Comparison of ENCODE assay signal across 9 cellular contexts in the genomic region with DNA sequence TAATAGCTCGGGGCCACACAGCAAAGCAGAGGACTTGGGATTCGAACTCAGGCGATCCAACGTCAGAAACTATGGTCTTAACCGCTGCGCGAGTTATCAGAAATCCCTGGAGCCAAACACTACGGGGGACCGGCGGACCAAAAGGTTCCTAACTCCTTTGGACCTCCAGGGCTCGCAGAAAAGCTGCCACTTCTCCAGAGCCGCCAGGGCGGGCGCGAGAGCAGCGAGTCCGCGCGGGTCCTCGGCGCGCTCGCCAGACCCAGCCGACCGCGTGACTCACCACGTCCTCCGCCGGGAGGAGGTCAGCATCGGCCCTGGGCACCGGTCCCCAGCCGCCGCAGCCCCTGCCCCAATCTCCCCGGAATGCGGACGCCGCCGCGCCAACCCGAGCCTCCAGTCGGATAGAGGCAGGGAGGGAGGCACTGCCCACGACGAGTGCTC. TPM values are rescaled to one million over a fixed set of nuclear protein-coding genes. Genes with fewer than 3 reads are reported as not detected.
DNase-seq lines count a peak whose midpoint lies in the region; ATAC-seq and TF ChIP-seq lines count a peak whose summit lies in the region.
"Had no signal": no experiment of that assay in that cellular context is flagged by ENCODE, and none has a peak within 500 bp of the region (broad histone marks: within the 10 kb centered on the region; RNA-seq: fewer than 3 reads in every experiment).

No MANE protein-coding gene starts in this region.

- DNase-seq in T-helper 1 cell (no peak), islet precursor cell (peak; percentile 88), thyroid gland (peak; percentile 29 to 36), Caco-2 (no peak), HuH-7 (ENCODE audit: low spot score) (no peak)
- no peak for DNase-seq in activated T-helper 1 cell treated with anti-CD3 and anti-CD28 coated beads, Interleukin-12 subunit alpha, Interleukin-12 subunit beta, Interleukin-2, Interleukin-4 antibody, amounts not matched to agents 30 ng/mL and 10 ng/mL and 1 ng/mL, durations not matched to agents 14 hours and 24 hours and 36 hours (ENCODE audit: low spot score)
- DNase-seq in activated naive CD4-positive, alpha-beta T cell treated with anti-CD3 and anti-CD28 coated beads, Interleukin-2, amount 50 U/mL, for 72 hours (ENCODE audit: low spot score in 2 of 2): no peak
- DNase-seq: activated CD8-positive, alpha-beta T cell treated with anti-CD3 and anti-CD28 coated beads, Interleukin-2, amount 10 ng/mL, durations not matched to agents 7 days and 5 days had no signal

- H3K9me3 Mint-ChIP-seq in T-helper 1 cell treated with Interleukin-12 subunit alpha and Interleukin-12 subunit beta and Interleukin-4 antibody, amounts not matched to agents 30 μg/mL and 1 μg/mL, for 36 hours: no peaks in the 10 kb centered on the region
- no peaks in the 10 kb centered on the region for H3K9me3 Mint-ChIP-seq in activated T-helper 1 cell treated with anti-CD3 and anti-CD28 coated beads, Interleukin-12 subunit alpha, Interleukin-12 subunit beta, Interleukin-2, Interleukin-4 antibody, amounts not matched to agents 30 ng/mL and 10 ng/mL and 1 ng/mL, durations not matched to agents 14 hours and 24 hours and 36 hours
- peaks cover 0 to 4% of the 10 kb centered on the region in 2 donors for H3K9me3 Mint-ChIP-seq in activated naive CD4-positive, alpha-beta T cell treated with anti-CD3 and anti-CD28 coated beads, Interleukin-2, amount 50 U/mL, for 72 hours
- H3K9me3 Mint-ChIP-seq in Caco-2 (ENCODE audit: unreplicated experiment): no peaks in the 10 kb centered on the region

- H3K27ac ChIP-seq in thyroid gland: no peak overlapping the region

- no peak for TF ChIP-seq POLR2A in thyroid gland (IDR thresholded peaks at IDR 0.05)

- H3K9me3 ChIP-seq in thyroid gland (no peaks in the 10 kb centered on the region), Caco-2 (no peaks in the 10 kb centered on the region)

- POLR2A ChIA-PET in Caco-2 (lab: Charles Lee): no interaction called here

- no TSS peak for BruUV-seq in Caco-2 (replicated peaks; lab: Mats Ljungman, UMichigan)

- WGBS in thyroid gland, 2 donors: 3 to 11% methylated on average over 15 to 19 of the region's 43 CpGs

- H3K4me3 ChIP-seq in thyroid gland (replicated peaks in 1 of 3) (no peak overlapping the region), Caco-2 (ENCODE audit: low read depth, low read length) (no peak overlapping the region)

- H3K4me3 Mint-ChIP-seq in T-helper 1 cell treated with Interleukin-12 subunit alpha and Interleukin-12 subunit beta and Interleukin-4 antibody, amounts not matched to agents 30 μg/mL and 1 μg/mL, for 36 hours: no peak overlapping the region
- H3K4me3 Mint-ChIP-seq in activated T-helper 1 cell treated with anti-CD3 and anti-CD28 coated beads, Interleukin-12 subunit alpha, Interleukin-12 subunit beta, Interleukin-2, Interleukin-4 antibody, amounts not matched to agents 30 ng/mL and 10 ng/mL and 1 ng/mL, durations not matched to agents 14 hours and 24 hours and 36 hours: peak overlapping the region; percentile 34
- no peak overlapping the region for H3K4me3 Mint-ChIP-seq in Caco-2 (ENCODE audit: unreplicated experiment)
- H3K4me3 Mint-ChIP-seq: activated CD8-positive, alpha-beta T cell treated with anti-CD3 and anti-CD28 coated beads, Interleukin-2, amount 10 ng/mL, durations not matched to agents 7 days and 5 days had no signal

- H3K27ac Mint-ChIP-seq in T-helper 1 cell treated with Interleukin-12 subunit alpha and Interleukin-12 subunit beta and Interleukin-4 antibody, amounts not matched to agents 30 μg/mL and 1 μg/mL, for 36 hours: peak overlapping the region; percentile 55
- H3K27ac Mint-ChIP-seq in activated T-helper 1 cell treated with anti-CD3 and anti-CD28 coated beads, Interleukin-12 subunit alpha, Interleukin-12 subunit beta, Interleukin-2, Interleukin-4 antibody, amounts not matched to agents 30 ng/mL and 10 ng/mL and 1 ng/mL, durations not matched to agents 14 hours and 24 hours and 36 hours: no peak overlapping the region
- no peak overlapping the region for H3K27ac Mint-ChIP-seq in activated naive CD4-positive, alpha-beta T cell treated with anti-CD3 and anti-CD28 coated beads, Interleukin-2, amount 50 U/mL, for 72 hours
- H3K27ac Mint-ChIP-seq in Caco-2 (ENCODE audit: unreplicated experiment): no peak overlapping the region
- H3K27ac Mint-ChIP-seq: activated CD8-positive, alpha-beta T cell treated with anti-CD3 and anti-CD28 coated beads, Interleukin-2, amount 10 ng/mL, durations not matched to agents 7 days and 5 days had no signal

- H3K4me1 Mint-ChIP-seq in T-helper 1 cell treated with Interleukin-12 subunit alpha and Interleukin-12 subunit beta and Interleukin-4 antibody, amounts not matched to agents 30 μg/mL and 1 μg/mL, for 36 hours (ENCODE audit: low read depth): peaks cover 10% of the 10 kb centered on the region
- peaks cover 5% of the 10 kb centered on the region for H3K4me1 Mint-ChIP-seq in activated T-helper 1 cell treated with anti-CD3 and anti-CD28 coated beads, Interleukin-12 subunit alpha, Interleukin-12 subunit beta, Interleukin-2, Interleukin-4 antibody, amounts not matched to agents 30 ng/mL and 10 ng/mL and 1 ng/mL, durations not matched to agents 14 hours and 24 hours and 36 hours (ENCODE audit: low read depth)
- H3K4me1 Mint-ChIP-seq in Caco-2 (ENCODE audit: low read depth, unreplicated experiment): no peaks in the 10 kb centered on the region

- H3K36me3 ChIP-seq in thyroid gland (no peaks in the 10 kb centered on the region), Caco-2 (ENCODE audit: control insufficient read depth, insufficient read depth, low read length) (no peaks in the 10 kb centered on the region)

- H3K4me1 ChIP-seq in thyroid gland (peaks cover 9 to 26% of the 10 kb centered on the region in 2 donors), Caco-2 (0 out of 2 replicates have a peak, but pooled peaks cover 3% of the 10 kb centered on the region)

- H3K27me3 Mint-ChIP-seq in T-helper 1 cell treated with Interleukin-12 subunit alpha and Interleukin-12 subunit beta and Interleukin-4 antibody, amounts not matched to agents 30 μg/mL and 1 μg/mL, for 36 hours (ENCODE audit: low read depth): peaks cover 100% of the 10 kb centered on the region
- peaks cover 88% of the 10 kb centered on the region for H3K27me3 Mint-ChIP-seq in activated T-helper 1 cell treated with anti-CD3 and anti-CD28 coated beads, Interleukin-12 subunit alpha, Interleukin-12 subunit beta, Interleukin-2, Interleukin-4 antibody, amounts not matched to agents 30 ng/mL and 10 ng/mL and 1 ng/mL, durations not matched to agents 14 hours and 24 hours and 36 hours (ENCODE audit: insufficient read depth)
- peaks cover 20% of the 10 kb centered on the region for H3K27me3 Mint-ChIP-seq in Caco-2 (ENCODE audit: insufficient read depth, unreplicated experiment)

- CTCF ChIA-PET in Caco-2 (lab: Charles Lee): interaction anchor here (0.6 kb wide), 1 partner anchor 23 kb away, joined by 3 read pairs; no protein-coding TSS in a partner anchor

- no peak for TF ChIP-seq CTCF in thyroid gland (IDR thresholded peaks at IDR 0.05)
- no peak for TF ChIP-seq CTCF in Caco-2 (IDR thresholded peaks at IDR 0.05; ENCODE audit: insufficient read depth in 1 of 2, low read depth in 1 of 2, low read length in 1 of 2, severe bottlenecking in 1 of 2, unreplicated experiment in 1 of 2)

- H3K27me3 ChIP-seq in thyroid gland (peaks cover 75% of the 10 kb centered on the region), Caco-2 (replicated peaks; ENCODE audit: control insufficient read depth, insufficient read depth, low read length) (peaks cover 2% of the 10 kb centered on the region; the same call in 1 of the 2 replicates)

- no peak for ATAC-seq in activated naive CD4-positive, alpha-beta T cell treated with anti-CD3 and anti-CD28 coated beads, Interleukin-2, amount 50 U/mL, for 72 hours

- H3K36me3 Mint-ChIP-seq in T-helper 1 cell treated with Interleukin-12 subunit alpha and Interleukin-12 subunit beta and Interleukin-4 antibody, amounts not matched to agents 30 μg/mL and 1 μg/mL, for 36 hours (ENCODE audit: low read depth): peaks cover 2% of the 10 kb centered on the region
- peaks cover 3% of the 10 kb centered on the region for H3K36me3 Mint-ChIP-seq in activated T-helper 1 cell treated with anti-CD3 and anti-CD28 coated beads, Interleukin-12 subunit alpha, Interleukin-12 subunit beta, Interleukin-2, Interleukin-4 antibody, amounts not matched to agents 30 ng/mL and 10 ng/mL and 1 ng/mL, durations not matched to agents 14 hours and 24 hours and 36 hours (ENCODE audit: low read depth)
- peaks cover 0 to 24% of the 10 kb centered on the region in 2 donors for H3K36me3 Mint-ChIP-seq in activated naive CD4-positive, alpha-beta T cell treated with anti-CD3 and anti-CD28 coated beads, Interleukin-2, amount 50 U/mL, for 72 hours
- H3K36me3 Mint-ChIP-seq in Caco-2 (ENCODE audit: insufficient read depth, unreplicated experiment): no peaks in the 10 kb centered on the region

- intact Hi-C loops in activated T-helper 1 cell treated with anti-CD3 and anti-CD28 coated beads, Interleukin-12 subunit alpha, Interleukin-12 subunit beta, Interleukin-2, Interleukin-4 antibody, amounts not matched to agents 30 ng/mL and 10 ng/mL and 1 ng/mL, durations not matched to agents 14 hours and 24 hours and 36 hours (cut with micrococcal nuclease): no loop called here
- intact Hi-C loops in thyroid gland (cut with DNase I) (no loop called here), Caco-2 (cut with micrococcal nuclease; ENCODE audit: unreplicated experiment) (no loop called here)

RNA-seq across cellular contexts. Expression of a gene that starts 6.0 kb away (rescaled TPM):
- not detected in 2 replicates for total RNA-seq in activated T-helper 1 cell treated with anti-CD3 and anti-CD28 coated beads, Interleukin-12 subunit alpha, Interleukin-12 subunit beta, Interleukin-2, Interleukin-4 antibody, amounts not matched to agents 30 ng/mL and 10 ng/mL and 1 ng/mL, durations not matched to agents 14 hours and 24 hours and 36 hours
- under 1 TPM in 2 of 4 donors, not detected in 2; 0.10 to 0.11 TPM for total RNA-seq in thyroid gland
- not detected for total RNA-seq in activated naive CD4-positive, alpha-beta T cell treated with anti-CD3 and anti-CD28 coated beads, Interleukin-2, amount 50 U/mL, for 72 hours
- 0.05 TPM in 1 of 2 replicates, not detected in the other for total RNA-seq in Caco-2 (2022)
- total RNA-seq: activated CD8-positive, alpha-beta T cell treated with anti-CD3 and anti-CD28 coated beads, Interleukin-2, amount 10 ng/mL, durations not matched to agents 7 days and 5 days had no signal

Comparison
In these comparisons a context has a peak if more than half of its experiments do, and no peak if none do; other contexts are left out.
1. DNase-seq: peak in islet precursor cell (single experiment) and thyroid gland (2 of 2); none in T-helper 1 cell (0 of 5), activated T-helper 1 cell treated with anti-CD3 and anti-CD28 coated beads, Interleukin-12 subunit alpha, Interleukin-12 subunit beta, Interleukin-2, Interleukin-4 antibody, amounts not matched to agents 30 ng/mL and 10 ng/mL and 1 ng/mL, durations not matched to agents 14 hours and 24 hours and 36 hours (single experiment), activated naive CD4-positive, alpha-beta T cell treated with anti-CD3 and anti-CD28 coated beads, Interleukin-2, amount 50 U/mL, for 72 hours (0 of 2), Caco-2 (0 of 2) and HuH-7 (single experiment).